Comparison of ENCODE assay signal across 23 cellular contexts in the genomic region with DNA sequence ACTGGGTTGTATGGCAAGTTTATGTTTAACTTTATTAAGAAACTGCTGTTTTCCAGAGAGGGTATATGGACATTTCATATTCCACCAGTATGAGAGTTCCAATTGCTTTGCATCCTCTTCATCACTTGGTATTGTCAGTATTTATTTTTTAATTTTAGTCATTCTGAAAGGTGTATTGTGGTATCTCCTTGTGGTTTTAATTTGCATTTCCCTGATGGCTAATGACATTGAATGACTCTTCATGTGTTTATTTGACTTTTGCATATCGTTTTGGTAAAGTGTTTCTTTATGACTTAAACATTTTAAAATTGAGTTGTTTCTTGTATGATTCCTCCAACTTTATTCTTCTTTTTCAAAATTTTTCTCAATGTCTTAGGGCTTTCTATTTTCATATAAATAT.
"Had no signal": no experiment of that assay in that cellular context is flagged by ENCODE, and none has a peak within 500 bp of the region (broad histone marks: within the 10 kb centered on the region; RNA-seq: fewer than 3 reads in every experiment).

No MANE protein-coding gene starts in this region.

- H3K27me3 Mint-ChIP-seq: memory B cell, type B pancreatic cell had no signal

- H3K9me3 ChIP-seq: gastrocnemius medialis, ovary, psoas muscle, testis, tibial artery had no signal

- H3K4me1 ChIP-seq: gastrocnemius medialis, psoas muscle, testis, tibial artery had no signal

- H3K4me3 ChIP-seq: dorsolateral prefrontal cortex, gastrocnemius medialis, lung, ovary, psoas muscle, skin epidermis, testis, tibial artery had no signal

- H3K36me3 ChIP-seq: gastrocnemius medialis, ovary had no signal

- H3K27ac ChIP-seq: dorsolateral prefrontal cortex, epithelial cell of prostate, gastrocnemius medialis, ovary, psoas muscle, skin epidermis, testis, tibial artery had no signal

- H3K4me3 Mint-ChIP-seq: endodermal cell, memory B cell, natural killer cell, type B pancreatic cell had no signal

- H3K27me3 ChIP-seq: dorsolateral prefrontal cortex, gastrocnemius medialis, ovary, testis, tibial artery had no signal

- DNase-seq: dorsolateral prefrontal cortex; effector CD4-positive, alpha-beta T cell; endodermal cell; foreskin fibroblast; gastrocnemius medialis; head of caudate nucleus; natural killer cell; occipital lobe; ovary; posterior cingulate gyrus; psoas muscle; right cardiac atrium; stimulated activated CD4-positive, alpha-beta T cell treated with anti-CD3 and anti-CD28 coated beads, Interleukin-15, amount 100 ng/mL, for 24 hours; stimulated activated CD4-positive, alpha-beta T cell treated with anti-CD3 and anti-CD28 coated beads, Interleukin-2, amount 100 ng/mL, for 48 hours; stimulated activated naive CD4-positive, alpha-beta T cell; substantia nigra; testis; tibial artery had no signal

- H3K27ac Mint-ChIP-seq: endodermal cell, memory B cell, natural killer cell, type B pancreatic cell had no signal

- ATAC-seq: gastrocnemius medialis, natural killer cell, psoas muscle, right cardiac atrium had no signal

- H3K9me3 Mint-ChIP-seq: memory B cell, natural killer cell had no signal
